ENCODE assay signal across 1 cellular context in genomic region chr10:43136432-43136831, GRCh38.
TF ChIP-seq lines count a peak whose summit lies in the region.

No MANE protein-coding gene starts in this region.

TF ChIP-seq in WTC11, 78 proteins besides CTCF, POLR2A, EP300 and RAD21 (continued from another document):
- no peak for TF ChIP-seq ZNF532 (CRISPR knock-in tag; IDR thresholded peaks at IDR 0.05; ENCODE audit: borderline replicate concordance)
- TF ChIP-seq GTF2I (CRISPR knock-in tag; conservative IDR thresholded peaks at IDR 0.05) = no peak
- TF ChIP-seq ATF6 (CRISPR knock-in tag; IDR thresholded peaks at IDR 0.05) = no peak
- TF ChIP-seq MLX (CRISPR knock-in tag; IDR thresholded peaks at IDR 0.05) = no peak
- no peak for TF ChIP-seq NFATC4 (CRISPR knock-in tag; IDR thresholded peaks at IDR 0.05)
- no peak for TF ChIP-seq IRF1 (CRISPR knock-in tag; IDR thresholded peaks at IDR 0.05)
- TF ChIP-seq E2F5 (CRISPR knock-in tag; IDR thresholded peaks at IDR 0.05) = no peak
- TF ChIP-seq CDX4 (CRISPR knock-in tag; IDR thresholded peaks at IDR 0.05; ENCODE audit: borderline replicate concordance) = no peak
